Comparison of ENCODE assay signal across 1 cellular context in the genomic region with DNA sequence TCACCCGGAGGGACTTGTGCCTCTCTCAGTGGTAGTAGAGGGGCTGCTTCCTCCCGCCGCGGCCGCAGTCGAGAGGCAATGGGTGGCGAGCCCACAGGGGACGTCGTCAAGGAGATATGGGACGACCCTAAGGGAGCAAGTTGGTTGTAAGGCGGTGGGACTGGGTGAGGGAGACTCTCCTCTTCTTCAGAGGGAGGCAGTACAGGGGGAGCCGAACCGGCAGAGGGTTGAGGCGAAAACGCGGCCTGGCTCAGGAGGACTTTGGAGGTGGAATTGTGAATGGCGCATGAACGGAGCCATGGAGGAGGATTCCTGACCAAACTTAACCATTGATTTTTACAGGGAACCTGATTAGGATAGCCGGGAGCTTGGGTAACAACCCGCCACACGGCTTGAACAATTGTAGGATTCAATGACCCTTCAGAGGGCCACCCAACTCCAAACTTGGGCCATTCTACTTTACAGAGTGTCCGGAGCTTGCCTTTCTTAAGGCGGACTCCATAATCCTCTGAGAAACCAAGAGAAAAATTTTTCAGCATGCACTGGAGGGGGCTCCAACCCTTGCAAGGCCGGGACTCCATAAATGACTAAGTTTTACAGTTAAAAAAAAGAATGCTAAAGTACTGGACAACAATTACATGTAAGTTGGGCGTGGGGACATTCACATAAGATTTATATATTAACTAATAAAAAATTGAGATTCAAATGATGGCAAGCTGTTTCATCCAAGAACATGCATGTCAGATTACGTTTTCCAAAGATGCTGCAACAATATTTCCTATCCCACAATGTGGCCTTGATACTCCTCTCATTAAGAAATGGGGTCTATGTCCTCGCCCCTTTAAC.
TF ChIP-seq lines count a peak whose summit lies in the region.

No MANE protein-coding gene starts in this region.

TF ChIP-seq in K562, 482 proteins besides CTCF, POLR2A, EP300 and RAD21 (continued from another document and continues in another):
- TF ChIP-seq, protein P1, sequence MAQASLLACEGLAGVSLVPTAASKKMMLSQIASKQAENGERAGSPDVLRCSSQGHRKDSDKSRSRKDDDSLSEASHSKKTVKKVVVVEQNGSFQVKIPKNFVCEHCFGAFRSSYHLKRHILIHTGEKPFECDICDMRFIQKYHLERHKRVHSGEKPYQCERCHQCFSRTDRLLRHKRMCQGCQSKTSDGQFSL (CRISPR knock-in tag; IDR thresholded peaks at IDR 0.05) = no peak
- TF ChIP-seq, protein P1 (tag; IDR thresholded peaks at IDR 0.05) = no peak
- TF ChIP-seq, protein P2, sequence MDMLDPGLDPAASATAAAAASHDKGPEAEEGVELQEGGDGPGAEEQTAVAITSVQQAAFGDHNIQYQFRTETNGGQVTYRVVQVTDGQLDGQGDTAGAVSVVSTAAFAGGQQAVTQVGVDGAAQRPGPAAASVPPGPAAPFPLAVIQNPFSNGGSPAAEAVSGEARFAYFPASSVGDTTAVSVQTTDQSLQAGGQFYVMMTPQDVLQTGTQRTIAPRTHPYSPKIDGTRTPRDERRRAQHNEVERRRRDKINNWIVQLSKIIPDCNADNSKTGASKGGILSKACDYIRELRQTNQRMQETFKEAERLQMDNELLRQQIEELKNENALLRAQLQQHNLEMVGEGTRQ (CRISPR knock-in tag; IDR thresholded peaks at IDR 0.05) = no peak
- TF ChIP-seq, protein P3, sequence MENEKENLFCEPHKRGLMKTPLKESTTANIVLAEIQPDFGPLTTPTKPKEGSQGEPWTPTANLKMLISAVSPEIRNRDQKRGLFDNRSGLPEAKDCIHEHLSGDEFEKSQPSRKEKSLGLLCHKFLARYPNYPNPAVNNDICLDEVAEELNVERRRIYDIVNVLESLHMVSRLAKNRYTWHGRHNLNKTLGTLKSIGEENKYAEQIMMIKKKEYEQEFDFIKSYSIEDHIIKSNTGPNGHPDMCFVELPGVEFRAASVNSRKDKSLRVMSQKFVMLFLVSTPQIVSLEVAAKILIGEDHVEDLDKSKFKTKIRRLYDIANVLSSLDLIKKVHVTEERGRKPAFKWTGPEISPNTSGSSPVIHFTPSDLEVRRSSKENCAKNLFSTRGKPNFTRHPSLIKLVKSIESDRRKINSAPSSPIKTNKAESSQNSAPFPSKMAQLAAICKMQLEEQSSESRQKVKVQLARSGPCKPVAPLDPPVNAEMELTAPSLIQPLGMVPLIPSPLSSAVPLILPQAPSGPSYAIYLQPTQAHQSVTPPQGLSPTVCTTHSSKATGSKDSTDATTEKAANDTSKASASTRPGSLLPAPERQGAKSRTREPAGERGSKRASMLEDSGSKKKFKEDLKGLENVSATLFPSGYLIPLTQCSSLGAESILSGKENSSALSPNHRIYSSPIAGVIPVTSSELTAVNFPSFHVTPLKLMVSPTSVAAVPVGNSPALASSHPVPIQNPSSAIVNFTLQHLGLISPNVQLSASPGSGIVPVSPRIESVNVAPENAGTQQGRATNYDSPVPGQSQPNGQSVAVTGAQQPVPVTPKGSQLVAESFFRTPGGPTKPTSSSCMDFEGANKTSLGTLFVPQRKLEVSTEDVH (IDR thresholded peaks at IDR 0.05; ENCODE audit: low read depth, partially characterized antibody) = no peak
- TF ChIP-seq CEBPG (CRISPR knock-in tag; IDR thresholded peaks at IDR 0.05) (no peak), CEBPG (tag; conservative IDR thresholded peaks at IDR 0.05 in 1 of 2, IDR thresholded peaks at IDR 0.05 in 1 of 2) (no peak), ETV6 (IDR thresholded peaks at IDR 0.05; ENCODE audit: borderline replicate concordance in 1 of 2, low read depth in 2 of 2, low read length in 1 of 2) (no peak), ETV6 (CRISPR knock-in tag; IDR thresholded peaks at IDR 0.05; ENCODE audit: borderline replicate concordance) (no peak), POLR2H (tag; IDR thresholded peaks at IDR 0.05; ENCODE audit: low read depth) (peak; percentile 72), NR2F6 (CRISPR knock-in tag; IDR thresholded peaks at IDR 0.05) (no peak), ZNF830 (CRISPR knock-in tag; IDR thresholded peaks at IDR 0.05) (0 out of 2 replicates have a peak, but pooled peaks have one; percentile 52), OTX1 (CRISPR knock-in tag; IDR thresholded peaks at IDR 0.05) (peak; percentile 72; the same call in 1 of the 2 replicates), ZNF551 (CRISPR knock-in tag; IDR thresholded peaks at IDR 0.05) (no peak), TCFL5 (CRISPR knock-in tag; conservative IDR thresholded peaks at IDR 0.05) (no peak), RHOXF2B (CRISPR knock-in tag; conservative IDR thresholded peaks at IDR 0.05) (no peak), ARID2 (IDR thresholded peaks at IDR 0.05) (no peak), U2AF1 (optimal IDR thresholded peaks at IDR 0.05; ENCODE audit: low read depth, low read length) (no peak), KLF16 (IDR thresholded peaks at IDR 0.05) (no peak), ZNF584 (CRISPR knock-in tag; IDR thresholded peaks at IDR 0.05; ENCODE audit: low read depth) (no peak), FUS (optimal IDR thresholded peaks at IDR 0.05; ENCODE audit: low read depth, low read length) (no peak), ZNF57 (CRISPR knock-in tag; IDR thresholded peaks at IDR 0.05) (no peak), EHMT2 (IDR thresholded peaks at IDR 0.05) (no peak), ZNF324 (CRISPR knock-in tag; IDR thresholded peaks at IDR 0.05) (no peak), COPS2 (conservative IDR thresholded peaks at IDR 0.05) (no peak), GATAD2A (IDR thresholded peaks at IDR 0.05) (no peak), ZNF766 (CRISPR knock-in tag; conservative IDR thresholded peaks at IDR 0.05) (0 out of 2 replicates have a peak, but pooled peaks have one; percentile 44), SMARCC2 (IDR thresholded peaks at IDR 0.05; ENCODE audit: low read depth) (no peak), ZNF507 (tag; conservative IDR thresholded peaks at IDR 0.05) (no peak), ZNF217 (CRISPR knock-in tag; IDR thresholded peaks at IDR 0.05) (no peak), ZNF197 (CRISPR knock-in tag; IDR thresholded peaks at IDR 0.05; ENCODE audit: low read depth) (0 out of 2 replicates have a peak, but pooled peaks have one; percentile 22), PYGO2 (tag; IDR thresholded peaks at IDR 0.05) (no peak), ZNF707 (CRISPR knock-in tag; conservative IDR thresholded peaks at IDR 0.05) (no peak), PPARD (CRISPR knock-in tag; IDR thresholded peaks at IDR 0.05) (no peak), ZNF586 (CRISPR knock-in tag; conservative IDR thresholded peaks at IDR 0.05) (no peak), ELF4 (CRISPR knock-in tag; IDR thresholded peaks at IDR 0.05) (no peak), KDM5B (IDR thresholded peaks at IDR 0.05; ENCODE audit: insufficient replicate concordance, low read depth, low read length) (peak; percentile 51), EGR1 (conservative IDR thresholded peaks at IDR 0.05) (no peak), SMARCE1 (IDR thresholded peaks at IDR 0.05) (no peak), ADNP (tag; IDR thresholded peaks at IDR 0.05) (no peak), ZNF311 (CRISPR knock-in tag; IDR thresholded peaks at IDR 0.05) (0 out of 2 replicates have a peak, but pooled peaks have one; percentile 9), CAMTA2 (CRISPR knock-in tag; conservative IDR thresholded peaks at IDR 0.05) (no peak), GTF2E2 (tag; IDR thresholded peaks at IDR 0.05) (peak; percentile 87), ZNF699 (CRISPR knock-in tag; IDR thresholded peaks at IDR 0.05; ENCODE audit: insufficient replicate concordance) (no peak)
- TF ChIP-seq, protein P4, sequence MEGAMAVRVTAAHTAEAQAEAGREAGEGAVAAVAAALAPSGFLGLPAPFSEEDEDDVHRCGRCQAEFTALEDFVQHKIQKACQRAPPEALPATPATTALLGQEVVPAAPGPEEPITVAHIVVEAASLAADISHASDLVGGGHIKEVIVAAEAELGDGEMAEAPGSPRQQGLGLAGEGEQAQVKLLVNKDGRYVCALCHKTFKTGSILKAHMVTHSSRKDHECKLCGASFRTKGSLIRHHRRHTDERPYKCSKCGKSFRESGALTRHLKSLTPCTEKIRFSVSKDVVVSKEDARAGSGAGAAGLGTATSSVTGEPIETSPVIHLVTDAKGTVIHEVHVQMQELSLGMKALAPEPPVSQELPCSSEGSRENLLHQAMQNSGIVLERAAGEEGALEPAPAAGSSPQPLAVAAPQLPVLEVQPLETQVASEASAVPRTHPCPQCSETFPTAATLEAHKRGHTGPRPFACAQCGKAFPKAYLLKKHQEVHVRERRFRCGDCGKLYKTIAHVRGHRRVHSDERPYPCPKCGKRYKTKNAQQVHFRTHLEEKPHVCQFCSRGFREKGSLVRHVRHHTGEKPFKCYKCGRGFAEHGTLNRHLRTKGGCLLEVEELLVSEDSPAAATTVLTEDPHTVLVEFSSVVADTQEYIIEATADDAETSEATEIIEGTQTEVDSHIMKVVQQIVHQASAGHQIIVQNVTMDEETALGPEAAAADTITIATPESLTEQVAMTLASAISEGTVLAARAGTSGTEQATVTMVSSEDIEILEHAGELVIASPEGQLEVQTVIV (CRISPR knock-in tag; IDR thresholded peaks at IDR 0.05; ENCODE audit: borderline replicate concordance) = no peak
- TF ChIP-seq, protein P5, sequence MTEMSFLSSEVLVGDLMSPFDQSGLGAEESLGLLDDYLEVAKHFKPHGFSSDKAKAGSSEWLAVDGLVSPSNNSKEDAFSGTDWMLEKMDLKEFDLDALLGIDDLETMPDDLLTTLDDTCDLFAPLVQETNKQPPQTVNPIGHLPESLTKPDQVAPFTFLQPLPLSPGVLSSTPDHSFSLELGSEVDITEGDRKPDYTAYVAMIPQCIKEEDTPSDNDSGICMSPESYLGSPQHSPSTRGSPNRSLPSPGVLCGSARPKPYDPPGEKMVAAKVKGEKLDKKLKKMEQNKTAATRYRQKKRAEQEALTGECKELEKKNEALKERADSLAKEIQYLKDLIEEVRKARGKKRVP (CRISPR knock-in tag; IDR thresholded peaks at IDR 0.05) = no peak
- TF ChIP-seq, protein P6, sequence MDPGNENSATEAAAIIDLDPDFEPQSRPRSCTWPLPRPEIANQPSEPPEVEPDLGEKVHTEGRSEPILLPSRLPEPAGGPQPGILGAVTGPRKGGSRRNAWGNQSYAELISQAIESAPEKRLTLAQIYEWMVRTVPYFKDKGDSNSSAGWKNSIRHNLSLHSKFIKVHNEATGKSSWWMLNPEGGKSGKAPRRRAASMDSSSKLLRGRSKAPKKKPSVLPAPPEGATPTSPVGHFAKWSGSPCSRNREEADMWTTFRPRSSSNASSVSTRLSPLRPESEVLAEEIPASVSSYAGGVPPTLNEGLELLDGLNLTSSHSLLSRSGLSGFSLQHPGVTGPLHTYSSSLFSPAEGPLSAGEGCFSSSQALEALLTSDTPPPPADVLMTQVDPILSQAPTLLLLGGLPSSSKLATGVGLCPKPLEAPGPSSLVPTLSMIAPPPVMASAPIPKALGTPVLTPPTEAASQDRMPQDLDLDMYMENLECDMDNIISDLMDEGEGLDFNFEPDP (CRISPR knock-in tag; IDR thresholded peaks at IDR 0.05) = no peak
- TF ChIP-seq, protein P7, sequence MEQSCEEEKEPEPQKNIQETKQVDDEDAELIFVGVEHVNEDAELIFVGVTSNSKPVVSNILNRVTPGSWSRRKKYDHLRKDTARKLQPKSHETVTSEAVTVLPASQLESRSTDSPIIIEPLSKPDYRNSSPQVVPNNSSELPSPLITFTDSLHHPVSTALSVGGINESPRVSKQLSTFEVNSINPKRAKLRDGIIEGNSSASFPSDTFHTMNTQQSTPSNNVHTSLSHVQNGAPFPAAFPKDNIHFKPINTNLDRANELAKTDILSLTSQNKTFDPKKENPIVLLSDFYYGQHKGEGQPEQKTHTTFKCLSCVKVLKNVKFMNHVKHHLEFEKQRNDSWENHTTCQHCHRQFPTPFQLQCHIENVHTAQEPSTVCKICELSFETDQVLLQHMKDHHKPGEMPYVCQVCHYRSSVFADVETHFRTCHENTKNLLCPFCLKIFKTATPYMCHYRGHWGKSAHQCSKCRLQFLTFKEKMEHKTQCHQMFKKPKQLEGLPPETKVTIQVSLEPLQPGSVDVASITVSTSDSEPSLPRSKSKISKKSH (CRISPR knock-in tag; IDR thresholded peaks at IDR 0.05) = no peak
- TF ChIP-seq, protein P8, sequence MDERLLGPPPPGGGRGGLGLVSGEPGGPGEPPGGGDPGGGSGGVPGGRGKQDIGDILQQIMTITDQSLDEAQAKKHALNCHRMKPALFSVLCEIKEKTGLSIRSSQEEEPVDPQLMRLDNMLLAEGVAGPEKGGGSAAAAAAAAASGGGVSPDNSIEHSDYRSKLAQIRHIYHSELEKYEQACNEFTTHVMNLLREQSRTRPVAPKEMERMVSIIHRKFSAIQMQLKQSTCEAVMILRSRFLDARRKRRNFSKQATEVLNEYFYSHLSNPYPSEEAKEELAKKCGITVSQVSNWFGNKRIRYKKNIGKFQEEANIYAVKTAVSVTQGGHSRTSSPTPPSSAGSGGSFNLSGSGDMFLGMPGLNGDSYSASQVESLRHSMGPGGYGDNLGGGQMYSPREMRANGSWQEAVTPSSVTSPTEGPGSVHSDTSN (CRISPR knock-in tag; IDR thresholded peaks at IDR 0.05; ENCODE audit: low read depth) = no peak
- TF ChIP-seq, protein P8 (tag; conservative IDR thresholded peaks at IDR 0.05; ENCODE audit: low read depth) = no peak
- TF ChIP-seq, protein P9, sequence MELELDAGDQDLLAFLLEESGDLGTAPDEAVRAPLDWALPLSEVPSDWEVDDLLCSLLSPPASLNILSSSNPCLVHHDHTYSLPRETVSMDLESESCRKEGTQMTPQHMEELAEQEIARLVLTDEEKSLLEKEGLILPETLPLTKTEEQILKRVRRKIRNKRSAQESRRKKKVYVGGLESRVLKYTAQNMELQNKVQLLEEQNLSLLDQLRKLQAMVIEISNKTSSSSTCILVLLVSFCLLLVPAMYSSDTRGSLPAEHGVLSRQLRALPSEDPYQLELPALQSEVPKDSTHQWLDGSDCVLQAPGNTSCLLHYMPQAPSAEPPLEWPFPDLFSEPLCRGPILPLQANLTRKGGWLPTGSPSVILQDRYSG (tag; conservative IDR thresholded peaks at IDR 0.05; ENCODE audit: low read depth) = no peak
- TF ChIP-seq, protein P10, sequence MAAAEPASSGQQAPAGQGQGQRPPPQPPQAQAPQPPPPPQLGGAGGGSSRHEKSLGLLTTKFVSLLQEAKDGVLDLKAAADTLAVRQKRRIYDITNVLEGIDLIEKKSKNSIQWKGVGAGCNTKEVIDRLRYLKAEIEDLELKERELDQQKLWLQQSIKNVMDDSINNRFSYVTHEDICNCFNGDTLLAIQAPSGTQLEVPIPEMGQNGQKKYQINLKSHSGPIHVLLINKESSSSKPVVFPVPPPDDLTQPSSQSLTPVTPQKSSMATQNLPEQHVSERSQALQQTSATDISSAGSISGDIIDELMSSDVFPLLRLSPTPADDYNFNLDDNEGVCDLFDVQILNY (CRISPR knock-in tag; IDR thresholded peaks at IDR 0.05) = no peak
- TF ChIP-seq, protein P11, sequence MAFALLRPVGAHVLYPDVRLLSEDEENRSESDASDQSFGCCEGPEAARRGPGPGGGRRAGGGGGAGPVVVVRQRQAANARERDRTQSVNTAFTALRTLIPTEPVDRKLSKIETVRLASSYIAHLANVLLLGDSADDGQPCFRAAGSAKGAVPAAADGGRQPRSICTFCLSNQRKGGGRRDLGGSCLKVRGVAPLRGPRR (CRISPR knock-in tag; IDR thresholded peaks at IDR 0.05) = no peak
